Comparison of ENCODE assay signal across 17 cellular contexts in the genomic region with DNA sequence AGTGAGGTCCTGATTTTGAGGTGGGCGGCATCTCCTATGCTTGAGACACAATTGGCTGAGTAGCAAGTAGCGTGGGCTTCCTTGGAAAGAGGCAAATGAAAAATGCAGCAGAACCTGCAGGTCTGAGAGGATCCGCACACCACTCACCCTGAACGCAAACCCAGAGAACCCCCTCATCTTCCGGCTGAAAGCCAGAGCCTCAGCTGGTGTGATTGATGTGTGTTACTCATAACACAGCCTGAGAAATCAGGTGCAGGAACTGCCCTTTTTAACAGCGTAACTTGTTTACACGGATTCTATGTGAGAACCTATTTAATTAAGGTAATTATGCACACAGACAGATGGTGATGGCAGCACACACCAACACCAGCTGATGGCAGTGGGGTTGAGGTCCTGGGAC.
A peak's percentile ranks its signal among the peaks of the same experiment; 100 is the strongest.
DNase-seq lines count a peak whose midpoint lies in the region; ATAC-seq and TF ChIP-seq lines count a peak whose summit lies in the region.
"Had no signal": no experiment of that assay in that cellular context is flagged by ENCODE, and none has a peak within 500 bp of the region (broad histone marks: within the 10 kb centered on the region; RNA-seq: fewer than 3 reads in every experiment).

No MANE protein-coding gene starts in this region.

- peaks cover 75% of the 10 kb centered on the region for H3K79me2 ChIP-seq in parathyroid adenoma

- H3K27me3 ChIP-seq in parathyroid adenoma (ENCODE audit: control insufficient read depth, insufficient read depth, low read length) (no peaks in the 10 kb centered on the region), tibial nerve (no peaks in the 10 kb centered on the region)

- WGBS in tibial nerve, 2 donors = 70 to 72% methylated on average over 7 of the region's 7 CpGs

- peak overlapping the region; percentile 17 for H2AFZ ChIP-seq in parathyroid adenoma

- TF ChIP-seq EP300 in tibial nerve (IDR thresholded peaks at IDR 0.05) = no peak

- ATAC-seq in GM18520 (IDR thresholded peaks at IDR 0.05; ENCODE audit: unreplicated experiment) = peak; percentile 26
- ATAC-seq in GM21619 (IDR thresholded peaks at IDR 0.05; ENCODE audit: unreplicated experiment) = peak; percentile 22
- ATAC-seq in HG03108 (IDR thresholded peaks at IDR 0.05; ENCODE audit: unreplicated experiment) = no peak
- ATAC-seq: naive thymus-derived CD8-positive, alpha-beta T cell; psoas muscle had no signal

- TF ChIP-seq POLR2A in tibial nerve (IDR thresholded peaks at IDR 0.05) = no peak

- no peak overlapping the region for H3K4me3 ChIP-seq in parathyroid adenoma (ENCODE audit: low read depth, low read length)
- H3K4me3 ChIP-seq in tibial nerve = no peak overlapping the region
- H3K4me3 ChIP-seq: psoas muscle, thoracic aorta had no signal

- H3K4me1 ChIP-seq in parathyroid adenoma = peaks cover 50% of the 10 kb centered on the region
- no peaks in the 10 kb centered on the region for H3K4me1 ChIP-seq in tibial nerve
- H3K4me1 ChIP-seq: psoas muscle had no signal

- H3K4me2 ChIP-seq in parathyroid adenoma (ENCODE audit: low read length) = no peak overlapping the region

- no peaks in the 10 kb centered on the region for H3K36me3 ChIP-seq in parathyroid adenoma (ENCODE audit: control insufficient read depth, insufficient read depth, low read length)
- no peaks in the 10 kb centered on the region for H3K36me3 ChIP-seq in tibial nerve
- H3K36me3 ChIP-seq: thoracic aorta had no signal

- H3K9me3 ChIP-seq in parathyroid adenoma (ENCODE audit: control insufficient read depth, low read length) (no peaks in the 10 kb centered on the region), tibial nerve (no peaks in the 10 kb centered on the region)
- H3K9me3 ChIP-seq: psoas muscle, thoracic aorta had no signal

- DNase-seq in NCI-H1417 treated with DMSO at 0.1 percent for 48 hours (lab: John Stamatoyannopoulos, UW) (peak; percentile 77), NCI-H2107 (lab: John Stamatoyannopoulos, UW) (no peak), tibial nerve (ENCODE audit: low spot score in 2 of 2) (no peak)
- DNase-seq: activated CD4-positive, alpha-beta T cell treated with anti-CD3 and anti-CD28 coated beads, Interleukin-2, amount 10 ng/mL, durations not matched to agents 7 days and 5 days; activated naive CD4-positive, alpha-beta T cell treated with anti-CD3 and anti-CD28 coated beads, Interleukin-2, amount 10 ng/mL, durations not matched to agents 7 days and 5 days; hippocampal formation; kidney; mesenchymal stem cell; naive thymus-derived CD8-positive, alpha-beta T cell; NCI-H2029 treated with DMSO at 0.1 percent for 48 hours; NCI-H526 treated with DMSO at 0.1 percent for 48 hours; psoas muscle had no signal

- TF ChIP-seq CTCF in parathyroid adenoma (IDR thresholded peaks at IDR 0.05) = no peak
- no peak for TF ChIP-seq CTCF in tibial nerve (IDR thresholded peaks at IDR 0.05)

- H3K9ac ChIP-seq in parathyroid adenoma = no peak overlapping the region

- H3K27ac ChIP-seq in parathyroid adenoma (peak overlapping the region; percentile 9), tibial nerve (no peak overlapping the region)
- H3K27ac ChIP-seq: psoas muscle, thoracic aorta had no signal
